Comparison of ENCODE assay signal across 8 cellular contexts in genomic region chr2:224039080-224039769, GRCh38. TPM values are rescaled to one million over a fixed set of nuclear protein-coding genes. Genes with fewer than 3 reads are reported as not detected.
DNase-seq lines count a peak whose midpoint lies in the region; ATAC-seq and TF ChIP-seq lines count a peak whose summit lies in the region.

Gene SERPINE2 (minus strand): TSS chr2:224039286. CDS start chr2:224001900, 37,386 bp downstream.

- intact Hi-C loops in Caco-2 (cut with micrococcal nuclease; ENCODE audit: unreplicated experiment): loop anchor here (1.0 to 2.0 kb wide), 3 partner anchors 30 to 245 kb away; no protein-coding TSS in a partner anchor

- BruUV-seq in Caco-2 (replicated peaks; lab: Mats Ljungman, UMichigan): no TSS peak

- DNase-seq in Caco-2: peak; percentile 54 to 66
- peak; percentile 40 for DNase-seq in HuH-7.5 (ENCODE audit: low spot score)
- peak; percentile 58 for DNase-seq in SW480 (ENCODE audit: low spot score)
- DNase-seq in anterior cingulate cortex (lab: John Stamatoyannopoulos, UW): peak; percentile 24 to 87 (median 72)
- peak; percentile 74 for DNase-seq in hepatic stellate cell (ENCODE audit: low spot score)
- DNase-seq in pulmonary artery endothelial cell (ENCODE audit: low read depth, low spot score): no peak

- no peak within 1 kb of the TSS for H3K27ac Mint-ChIP-seq in Caco-2 (ENCODE audit: unreplicated experiment)

- peaks cover 47% of the 10 kb centered on the region for H3K27me3 Mint-ChIP-seq in Caco-2 (ENCODE audit: insufficient read depth, unreplicated experiment)

- H3K36me3 Mint-ChIP-seq in Caco-2 (ENCODE audit: insufficient read depth, unreplicated experiment): no peaks in the 10 kb centered on the region

- peaks cover 7% of the 10 kb centered on the region for H3K4me1 Mint-ChIP-seq in Caco-2 (ENCODE audit: low read depth, unreplicated experiment)

- ATAC-seq in GM21390 (IDR thresholded peaks at IDR 0.05; ENCODE audit: unreplicated experiment) (peak; percentile 56), HG03469 (IDR thresholded peaks at IDR 0.05; ENCODE audit: unreplicated experiment) (no peak)

- peaks cover 7% of the 10 kb centered on the region for H3K4me1 ChIP-seq in Caco-2

- H3K4me3 ChIP-seq in Caco-2 (ENCODE audit: low read depth, low read length): peak within 1 kb of the TSS; percentile 48

- H3K9me3 ChIP-seq in Caco-2: no peaks in the 10 kb centered on the region

- TF ChIP-seq CTCF in Caco-2 (IDR thresholded peaks at IDR 0.05; ENCODE audit: insufficient read depth in 1 of 2, low read depth in 1 of 2, low read length in 1 of 2, severe bottlenecking in 1 of 2, unreplicated experiment in 1 of 2): peak in 1 of 2 experiments; percentile 37

- H3K36me3 ChIP-seq in Caco-2 (ENCODE audit: control insufficient read depth, insufficient read depth, low read length): no peaks in the 10 kb centered on the region

- H3K27me3 ChIP-seq in Caco-2 (replicated peaks; ENCODE audit: control insufficient read depth, insufficient read depth, low read length): peaks cover 6% of the 10 kb centered on the region

- peaks cover 3% of the 10 kb centered on the region for H3K9me3 Mint-ChIP-seq in Caco-2 (ENCODE audit: unreplicated experiment)

- CTCF ChIA-PET in Caco-2 (lab: Charles Lee): interaction anchor here (1.4 kb wide), 1 partner anchor 45 kb away, joined by 4 read pairs; no protein-coding TSS in a partner anchor

- peak within 1 kb of the TSS; percentile 66 for H3K4me3 Mint-ChIP-seq in Caco-2 (ENCODE audit: unreplicated experiment)

- POLR2A ChIA-PET in Caco-2 (lab: Charles Lee): no interaction called here

RNA-seq across cellular contexts. Expression of gene SERPINE2, which starts in this region (rescaled TPM):
- total RNA-seq in Caco-2 (2022) (3.8 and 4.7 TPM in 2 replicates), pulmonary artery endothelial cell (10.7 and 12.9 TPM in 2 replicates)
